In the genomic region with DNA sequence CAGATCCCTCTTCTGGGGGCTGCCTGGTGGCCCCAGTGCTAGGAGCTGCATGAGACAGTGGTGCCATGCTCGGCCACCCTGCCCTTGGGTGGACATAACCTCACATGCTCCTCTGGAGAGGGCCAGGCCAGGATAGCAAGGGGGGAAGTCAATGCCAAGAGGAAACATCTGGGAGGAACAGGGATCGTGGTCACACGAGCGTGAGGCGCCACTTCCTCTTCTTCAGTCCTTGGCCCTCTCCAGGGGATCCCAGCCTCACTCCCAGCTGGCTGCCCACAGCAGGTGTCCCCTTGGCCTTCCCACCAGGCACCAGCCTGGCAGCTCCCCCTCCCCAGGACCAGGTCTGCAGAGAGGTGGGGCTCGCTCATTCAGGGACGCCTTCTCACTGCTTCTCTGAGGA, we compare ENCODE assay signal across 10 cellular contexts. TPM values are rescaled to one million over a fixed set of nuclear protein-coding genes. Genes with fewer than 3 reads are reported as not detected.
DNase-seq lines count a peak whose midpoint lies in the region; ATAC-seq and TF ChIP-seq lines count a peak whose summit lies in the region.
"Had no signal": no experiment of that assay in that cellular context is flagged by ENCODE, and none has a peak within 500 bp of the region (broad histone marks: within the 10 kb centered on the region; RNA-seq: fewer than 3 reads in every experiment).

No MANE protein-coding gene starts in this region.

- WGBS in sigmoid colon, 2 donors, result 58 to 71% methylated on average over 7 of the region's 7 CpGs
- 90% methylated on average over 2 of the region's 7 CpGs for WGBS in SK-N-SH (ENCODE audit: low lambda C conversion rate)
- 80 to 87% methylated on average over 7 of the region's 7 CpGs for WGBS in GM23248 (ENCODE audit: low coverage in 1 of 2, low lambda C conversion rate in 2 of 2, missing lambda C conversion rate in 2 of 2), 2 experiments

- H3K9me3 ChIP-seq in OCI-LY7 (ENCODE audit: low read length) (0 out of 2 replicates have a peak, but pooled peaks cover 5% of the 10 kb centered on the region), sigmoid colon (no peaks in the 10 kb centered on the region), SK-N-SH (no peaks in the 10 kb centered on the region), GM23248 (ENCODE audit: low read depth) (no peaks in the 10 kb centered on the region)

- H3K4me2 ChIP-seq in OCI-LY7 (ENCODE audit: low read length), result peak overlapping the region; percentile 29; the same call in 1 of the 2 replicates
- no peak overlapping the region for H3K4me2 ChIP-seq in SK-N-SH
- no peak overlapping the region for H3K4me2 ChIP-seq in GM23248 (ENCODE audit: unreplicated experiment)

- POLR2A ChIA-PET in OCI-LY7 (lab: Charles Lee) (interaction anchor here (1.1 kb wide), 2 partner anchors 11 to 16 kb away, joined by 3 read pairs; no protein-coding TSS in a partner anchor), SK-N-SH (lab: Yijun Ruan, JAX) (no interaction called here)

- peak; percentile 22 for DNase-seq in Daoy (ENCODE audit: low read depth)
- DNase-seq in OCI-LY7 (ENCODE audit: low spot score), result peak; percentile 40
- peak; percentile 82 for DNase-seq in Right ventricle myocardium inferior (ENCODE audit: missing footprints)
- DNase-seq in sigmoid colon, result peak; percentile 81
- no peak for DNase-seq in SK-N-SH
- no peak for DNase-seq in HT-29 (ENCODE audit: low spot score)
- DNase-seq in GM23248, result no peak
- DNase-seq: NCI-H1436, SHP77 treated with DMSO at 0.1 percent for 48 hours had no signal

- CTCF ChIA-PET in OCI-LY7 (lab: Charles Lee; ENCODE audit: unreplicated experiment), result no interaction called here
- CTCF ChIA-PET in SK-N-SH (lab: Yijun Ruan, JAX), result interaction anchor here (1.0 kb wide), 1 partner anchor 37 kb away, joined by 3 read pairs; no protein-coding TSS in a partner anchor

- TF ChIP-seq POLR2A in sigmoid colon (IDR thresholded peaks at IDR 0.05), result no peak

- TF ChIP-seq RAD21 in SK-N-SH (IDR thresholded peaks at IDR 0.05; ENCODE audit: low read length), result no peak

- H3K27ac ChIP-seq in OCI-LY7 (ENCODE audit: low read depth, low read length, poor library complexity, severe bottlenecking), result no peak overlapping the region
- H3K27ac ChIP-seq in sigmoid colon, result peak overlapping the region; percentile 31 to 64 (median 34)
- H3K27ac ChIP-seq in SK-N-SH (ENCODE audit: low read depth in 2 of 2, low read length in 1 of 2), result no peak overlapping the region
- H3K27ac ChIP-seq in GM23248, result no peak overlapping the region

- H3K9me2 ChIP-seq in OCI-LY7 (ENCODE audit: insufficient read depth, low read length) (no peaks in the 10 kb centered on the region), SK-N-SH (no peaks in the 10 kb centered on the region), GM23248 (ENCODE audit: insufficient read depth) (no peaks in the 10 kb centered on the region)

- H3K4me3 ChIP-seq in OCI-LY7 (ENCODE audit: low read depth, low read length, poor library complexity, severe bottlenecking) (no peak overlapping the region), sigmoid colon (no peak overlapping the region), SK-N-SH (ENCODE audit: low read depth in 2 of 2, low read length in 1 of 2) (no peak overlapping the region), GM23248 (no peak overlapping the region)

- TF ChIP-seq CTCF in OCI-LY7 (conservative IDR thresholded peaks at IDR 0.05; ENCODE audit: low read length) (no peak), sigmoid colon (IDR thresholded peaks at IDR 0.05) (no peak), SK-N-SH (IDR thresholded peaks at IDR 0.05) (no peak)

- H3K4me1 ChIP-seq in OCI-LY7 (ENCODE audit: insufficient read depth, low read length, poor library complexity, severe bottlenecking) (peaks cover 54% of the 10 kb centered on the region), sigmoid colon (peaks cover 0 to 22% (median 18%) of the 10 kb centered on the region in 4 donors), SK-N-SH (ENCODE audit: control insufficient read depth in 1 of 2, insufficient read depth in 2 of 2, low read depth in 1 of 2, low read length in 1 of 2) (peaks cover 14 to 17% of the 10 kb centered on the region in 2 experiments), GM23248 (ENCODE audit: insufficient read depth) (peaks cover 19% of the 10 kb centered on the region)

- H4K20me1 ChIP-seq in OCI-LY7 (ENCODE audit: insufficient read depth, low read length) (no peaks in the 10 kb centered on the region), SK-N-SH (ENCODE audit: insufficient read depth) (no peaks in the 10 kb centered on the region), GM23248 (ENCODE audit: insufficient read depth) (no peaks in the 10 kb centered on the region)

- in situ Hi-C loops in GM23248 (cut with MboI), result no loop called here

- H3K79me2 ChIP-seq in OCI-LY7 (ENCODE audit: insufficient read depth, low read depth, low read length), result no peaks in the 10 kb centered on the region
- no peaks in the 10 kb centered on the region; the same call in 1 of the 2 replicates for H3K79me2 ChIP-seq in SK-N-SH (ENCODE audit: insufficient read depth)
- peaks cover 7% of the 10 kb centered on the region; the same call in 1 of the 2 replicates for H3K79me2 ChIP-seq in GM23248 (ENCODE audit: insufficient read depth)

- no peaks in the 10 kb centered on the region for H3K27me3 ChIP-seq in sigmoid colon
- no peaks in the 10 kb centered on the region for H3K27me3 ChIP-seq in SK-N-SH (ENCODE audit: insufficient read depth)
- no peaks in the 10 kb centered on the region for H3K27me3 ChIP-seq in GM23248 (replicated peaks; ENCODE audit: insufficient read depth)

- intact Hi-C loops in OCI-LY7 (cut with micrococcal nuclease; ENCODE audit: unreplicated experiment), result no loop called here
- intact Hi-C loops in Right ventricle myocardium inferior (cut with DNase I), result no loop called here
- intact Hi-C loops in sigmoid colon (cut with DNase I), result no loop called here

- BruUV-seq in OCI-LY7 (replicated peaks; lab: Mats Ljungman, UMichigan), result no TSS peak

- H3F3A ChIP-seq in SK-N-SH (replicated peaks; ENCODE audit: insufficient read depth), result peaks cover 11% of the 10 kb centered on the region
- peaks cover 16% of the 10 kb centered on the region; the same call in 1 of the 2 replicates for H3F3A ChIP-seq in GM23248 (ENCODE audit: insufficient read depth)

- ATAC-seq in Right ventricle myocardium inferior (peak; percentile 81), GM19467 (IDR thresholded peaks at IDR 0.05; ENCODE audit: unreplicated experiment) (no peak)

- H3K36me3 ChIP-seq in OCI-LY7 (ENCODE audit: insufficient read depth, low read length) (peaks cover 8% of the 10 kb centered on the region; the same call in 1 of the 2 replicates), sigmoid colon (no peaks in the 10 kb centered on the region), SK-N-SH (replicated peaks in 1 of 2; ENCODE audit: control insufficient read depth in 1 of 2, insufficient read depth in 2 of 2, low read length in 1 of 2) (no peaks in the 10 kb centered on the region), GM23248 (ENCODE audit: low read depth) (no peaks in the 10 kb centered on the region)

- peak in 1 of 4 donors; percentile 43 for TF ChIP-seq EP300 in sigmoid colon (IDR thresholded peaks at IDR 0.05)
- TF ChIP-seq EP300 in SK-N-SH (IDR thresholded peaks at IDR 0.05; ENCODE audit: borderline replicate concordance in 1 of 2, low read depth in 1 of 2, low read length in 1 of 2), result no peak

- H3K9ac ChIP-seq in SK-N-SH (no peak overlapping the region), GM23248 (no peak overlapping the region)

- no peak overlapping the region for H2AFZ ChIP-seq in OCI-LY7 (ENCODE audit: low read length)
- no peak overlapping the region for H2AFZ ChIP-seq in SK-N-SH (ENCODE audit: low read depth)
- no peak overlapping the region for H2AFZ ChIP-seq in GM23248

TF ChIP-seq in SK-N-SH, 30 proteins besides CTCF, POLR2A, EP300 and RAD21 (continues in another document):
- TF ChIP-seq NFIC (IDR thresholded peaks at IDR 0.05; ENCODE audit: borderline replicate concordance) (no peak), MXI1 (IDR thresholded peaks at IDR 0.05; ENCODE audit: low read depth, low read length) (no peak), MEF2A (IDR thresholded peaks at IDR 0.05; ENCODE audit: borderline replicate concordance, low read depth) (no peak), JUND (IDR thresholded peaks at IDR 0.05) (no peak), RFX5 (IDR thresholded peaks at IDR 0.05; ENCODE audit: low read length) (no peak), YY1 (IDR thresholded peaks at IDR 0.05; ENCODE audit: low read depth) (no peak), RCOR1 (IDR thresholded peaks at IDR 0.05; ENCODE audit: low read length) (no peak), FOXM1 (IDR thresholded peaks at IDR 0.05; ENCODE audit: low read depth) (no peak), FOSL2 (IDR thresholded peaks at IDR 0.05; ENCODE audit: borderline replicate concordance, low read depth) (no peak)
- TF ChIP-seq, protein P1, sequence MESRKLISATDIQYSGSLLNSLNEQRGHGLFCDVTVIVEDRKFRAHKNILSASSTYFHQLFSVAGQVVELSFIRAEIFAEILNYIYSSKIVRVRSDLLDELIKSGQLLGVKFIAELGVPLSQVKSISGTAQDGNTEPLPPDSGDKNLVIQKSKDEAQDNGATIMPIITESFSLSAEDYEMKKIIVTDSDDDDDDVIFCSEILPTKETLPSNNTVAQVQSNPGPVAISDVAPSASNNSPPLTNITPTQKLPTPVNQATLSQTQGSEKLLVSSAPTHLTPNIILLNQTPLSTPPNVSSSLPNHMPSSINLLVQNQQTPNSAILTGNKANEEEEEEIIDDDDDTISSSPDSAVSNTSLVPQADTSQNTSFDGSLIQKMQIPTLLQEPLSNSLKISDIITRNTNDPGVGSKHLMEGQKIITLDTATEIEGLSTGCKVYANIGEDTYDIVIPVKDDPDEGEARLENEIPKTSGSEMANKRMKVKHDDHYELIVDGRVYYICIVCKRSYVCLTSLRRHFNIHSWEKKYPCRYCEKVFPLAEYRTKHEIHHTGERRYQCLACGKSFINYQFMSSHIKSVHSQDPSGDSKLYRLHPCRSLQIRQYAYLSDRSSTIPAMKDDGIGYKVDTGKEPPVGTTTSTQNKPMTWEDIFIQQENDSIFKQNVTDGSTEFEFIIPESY (IDR thresholded peaks at IDR 0.05; ENCODE audit: borderline replicate concordance, low read depth), result no peak

RNA-seq across cellular contexts. Expression of a gene that starts 28.6 kb away (rescaled TPM):
- total RNA-seq in Daoy (2014; rRNA removed; shearing (Covaris generic)), result 37.0 and 39.5 TPM in 2 replicates
- total RNA-seq in OCI-LY7 (2014; rRNA removed; shearing (Covaris generic)), result 35.6 and 38.4 TPM in 2 replicates
- total RNA-seq in OCI-LY7 (2022), result 44.1 and 50.4 TPM in 2 replicates
- total RNA-seq in Right ventricle myocardium inferior, result 36.1 TPM
- 10 to 100 TPM; 26.3 to 46.4 (median 32.6) TPM for total RNA-seq in sigmoid colon
- 10 to 100 TPM; 19.2 to 38.5 (median 22.2) TPM for polyA plus RNA-seq in sigmoid colon
- polyA plus RNA-seq in SK-N-SH (2012; rRNA removed), result 39.5 and 42.6 TPM in 2 replicates
- polyA plus RNA-seq in SK-N-SH (2012; cell fraction: cytosol; rRNA removed), result 36.7 and 40.6 TPM in 2 replicates
- polyA plus RNA-seq in SK-N-SH (2012; cell fraction: nucleus; rRNA removed), result 33.3 and 35.7 TPM in 2 replicates
- total RNA-seq in HT-29 (2014; rRNA removed; shearing (Covaris generic)), result 54.5 and 58.5 TPM in 2 replicates
- total RNA-seq in GM23248 (2014; rRNA removed; shearing (Covaris generic)), result 39.1 and 48.7 TPM in 2 replicates
- polyA plus RNA-seq in GM23248 (2016; fragmentation: Nextera tagmentation; extraction: Ambion mirVana), result 20.0 and 20.4 TPM in 2 replicates

Comparison
In these comparisons a context has a peak if more than half of its experiments do, and no peak if none do; other contexts are left out.
1. DNase-seq: peak in Daoy (single experiment), OCI-LY7 (single experiment), Right ventricle myocardium inferior (single experiment) and sigmoid colon (single experiment); none in SK-N-SH (single experiment), HT-29 (single experiment) and GM23248 (single experiment).
2. H3K27ac ChIP-seq: peak in sigmoid colon (4 of 4); none in OCI-LY7 (single experiment), SK-N-SH (0 of 2) and GM23248 (single experiment).